Comparison of ENCODE assay signal across 18 cellular contexts in the genomic region with DNA sequence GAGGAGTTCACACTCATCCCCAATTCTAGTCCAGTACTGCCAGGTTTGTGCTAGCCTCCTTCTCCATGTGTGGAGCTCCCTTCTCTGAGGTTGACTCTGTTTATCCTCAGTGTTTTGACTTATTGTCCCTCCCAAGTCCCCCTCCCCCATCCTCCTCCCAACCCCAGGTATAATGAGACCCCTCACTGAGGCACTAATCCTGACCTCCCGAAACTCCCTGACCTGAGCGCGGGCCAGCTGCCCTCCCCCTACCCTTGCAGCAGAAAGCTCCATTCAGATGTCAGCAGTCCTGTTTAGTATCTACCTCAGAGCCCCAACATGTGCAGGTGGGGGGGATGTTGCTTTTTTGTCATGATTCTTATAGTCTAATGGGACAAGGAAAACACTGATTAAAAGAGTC.
DNase-seq lines count a peak whose midpoint lies in the region; ATAC-seq, FAIRE-seq and TF ChIP-seq lines count a peak whose summit lies in the region.
"Had no signal": no experiment of that assay in that cellular context is flagged by ENCODE, and none has a peak within 500 bp of the region (broad histone marks: within the 10 kb centered on the region; RNA-seq: fewer than 3 reads in every experiment).

No MANE protein-coding gene starts in this region.

- no peak overlapping the region for H3K18ac ChIP-seq in H1 (ENCODE audit: extremely low read depth, low read length)

- H3K9me3 ChIP-seq in liver (ENCODE audit: control insufficient read depth in 4 of 4, low read length in 3 of 4) (no peaks in the 10 kb centered on the region), HepG2 (ENCODE audit: low read length) (no peaks in the 10 kb centered on the region), H1 (ENCODE audit: insufficient read depth in 2 of 2, low read depth in 1 of 2, low read length in 1 of 2) (no peaks in the 10 kb centered on the region), right lobe of liver (no peaks in the 10 kb centered on the region)

- H3K4me3 ChIP-seq in liver (ENCODE audit: low read depth in 1 of 3, low read length in 3 of 3) (no peak overlapping the region), HepG2 (replicated peaks in 1 of 3; ENCODE audit: insufficient read depth in 1 of 3, low read depth in 2 of 3, low read length in 3 of 3) (no peak overlapping the region), H1 (ENCODE audit: extremely low read depth in 1 of 4, insufficient read depth in 2 of 4, low read depth in 3 of 4, low read length in 4 of 4) (peak overlapping the region in 1 of 4 experiments; percentile 12; a peak in 1 of 8 replicates), right lobe of liver (no peak overlapping the region)
- H3K4me3 ChIP-seq: GM12878 had no signal

- peak overlapping the region; percentile 35; the same call in 1 of the 2 replicates for H2BK5ac ChIP-seq in H1 (ENCODE audit: low read depth, low read length)

- H3K36me3 ChIP-seq in liver (ENCODE audit: control insufficient read depth in 4 of 4, insufficient read depth in 3 of 4, low read depth in 1 of 4, low read length in 3 of 4) (peaks cover 4 to 22% (median 13%) of the 10 kb centered on the region in 4 donors), HepG2 (replicated peaks in 1 of 2; ENCODE audit: control insufficient read depth in 1 of 2, insufficient read depth in 2 of 2, low read length in 2 of 2) (peaks cover 8 to 28% of the 10 kb centered on the region in 2 experiments), H1 (ENCODE audit: control insufficient read depth in 2 of 4, insufficient read depth in 4 of 4, low read length in 3 of 4) (peaks cover 0 to 19% (median 13%) of the 10 kb centered on the region in 4 experiments; a peak in 7 of 8 replicates), right lobe of liver (peaks cover 0 to 9% (median 4%) of the 10 kb centered on the region in 4 donors)

- H2BK20ac ChIP-seq in H1 (ENCODE audit: low read length) = no peak overlapping the region

- no peak overlapping the region for H3K4me2 ChIP-seq in HepG2 (ENCODE audit: low read depth, low read length)
- H3K4me2 ChIP-seq in H1 (ENCODE audit: insufficient read depth in 1 of 2, low read depth in 2 of 2, low read length in 2 of 2) = peak overlapping the region; percentile 35 to 54; a peak in 3 of 4 replicates

- POLR2A ChIA-PET in HepG2 (lab: Yijun Ruan, JAX) (no interaction called here), H1 (lab: Charles Lee; ENCODE audit: partially characterized antibody) (interaction anchor here (1.5 to 2.6 kb wide), 2 partner anchors 11 to 61 kb away, joined by 4 to 14 read pairs; a partner anchor contains a TSS)
- POLR2A ChIA-PET in activated CD8-positive, alpha-beta T cell treated with anti-CD3 and anti-CD28 coated beads for 36 hours (lab: Charles Lee) = no interaction called here

- no peak overlapping the region for H3K56ac ChIP-seq in H1 (replicated peaks; ENCODE audit: insufficient read length, low read depth, low read length)

- H3K27ac ChIP-seq in liver (ENCODE audit: low read depth in 1 of 2, low read length in 2 of 2) (peak overlapping the region; percentile 87 to 89), HepG2 (ENCODE audit: extremely low read length, insufficient read depth, low read length) (no peak overlapping the region), H1 (ENCODE audit: low read depth, low read length) (no peak overlapping the region), right lobe of liver (peak overlapping the region; percentile 20 to 65 (median 65))

- 55% methylated on average over 3 of the region's 3 CpGs for WGBS in liver
- WGBS in HepG2 (ENCODE audit: low lambda C conversion rate) = 78% methylated on average over 3 of the region's 3 CpGs
- WGBS in H1 (ENCODE audit: extremely low coverage in 1 of 2, insufficient coverage in 1 of 2, insufficient read length in 1 of 2, insufficient replicate concordance in 2 of 2, low coverage in 1 of 2, low lambda C conversion rate in 2 of 2, missing lambda C conversion rate in 1 of 2), 2 experiments = 24% methylated on average over 3 of the region's 3 CpGs; no CpG with 5 or more reads in 1 of the 2 experiments
- 43% methylated on average over 3 of the region's 3 CpGs for WGBS in right lobe of liver (ENCODE audit: insufficient coverage, low coverage, low lambda C conversion rate, missing lambda C conversion rate)

- no peak overlapping the region for H3K14ac ChIP-seq in H1 (ENCODE audit: insufficient read length)

- in situ Hi-C loops in HepG2 (cut with HindIII; ENCODE audit: extremely low pct_ligation_motif_present, low pct_unique_long_range_greater_than_20kb) = no loop called here

- H2BK120ac ChIP-seq in H1 (replicated peaks; ENCODE audit: low read depth, low read length) = no peak overlapping the region

- TF ChIP-seq EP300 in HepG2 (IDR thresholded peaks at IDR 0.05; ENCODE audit: low read depth in 2 of 2, low read length in 2 of 2) (no peak), HepG2 (CRISPR knock-in tag; IDR thresholded peaks at IDR 0.05; ENCODE audit: borderline replicate concordance) (no peak), H1 (IDR thresholded peaks at IDR 0.05; ENCODE audit: borderline replicate concordance in 1 of 2, low read depth in 2 of 2, low read length in 2 of 2) (no peak; a peak in 1 of 3 replicates)

- TF ChIP-seq CTCF in liver (IDR thresholded peaks at IDR 0.05; ENCODE audit: low read depth, low read length, missing input control) (no peak), HepG2 (CRISPR knock-in tag; IDR thresholded peaks at IDR 0.05) (no peak), H1 (IDR thresholded peaks at IDR 0.05; ENCODE audit: control extremely low read depth in 1 of 3, insufficient read depth in 1 of 3, low read depth in 1 of 3, low read length in 3 of 3) (no peak), right lobe of liver (IDR thresholded peaks at IDR 0.05) (no peak)
- no peak for TF ChIP-seq CTCF in activated CD8-positive, alpha-beta T cell treated with anti-CD3 and anti-CD28 coated beads for 36 hours (IDR thresholded peaks at IDR 0.05)

- H2BK15ac ChIP-seq in H1 (ENCODE audit: low read length) = no peak overlapping the region

- no peak overlapping the region for H3K23ac ChIP-seq in H1 (ENCODE audit: insufficient read length)

- no peak overlapping the region for H2AFZ ChIP-seq in HepG2 (ENCODE audit: low read length)
- no peak overlapping the region for H2AFZ ChIP-seq in H1 (ENCODE audit: low read length)

- CTCF ChIA-PET in HepG2 (lab: Yijun Ruan, JAX; ENCODE audit: low intra/inter-chr PET ratio, low total read pairs) (no interaction called here), H1 (lab: Charles Lee; ENCODE audit: partially characterized antibody) (interaction anchor here (0.8 to 1.2 kb wide), 3 partner anchors 36 to 122 kb away, joined by 3 to 4 read pairs (median 3); no protein-coding TSS in a partner anchor)
- CTCF ChIA-PET in activated CD8-positive, alpha-beta T cell treated with anti-CD3 and anti-CD28 coated beads for 36 hours (lab: Charles Lee) = interaction anchor here (0.8 kb wide), 1 partner anchor 11 kb away, joined by 3 read pairs; no protein-coding TSS in a partner anchor

- H3K27me3 ChIP-seq in liver (ENCODE audit: control insufficient read depth in 4 of 4, insufficient read depth in 4 of 4, low read length in 3 of 4) = no peaks in the 10 kb centered on the region
- H3K27me3 ChIP-seq in HepG2 (ENCODE audit: control insufficient read depth in 1 of 2, insufficient read depth in 2 of 2, low read length in 2 of 2) = no peaks in the 10 kb centered on the region
- no peaks in the 10 kb centered on the region for H3K27me3 ChIP-seq in H1 (replicated peaks in 1 of 4; ENCODE audit: control insufficient read depth in 3 of 4, extremely low read depth in 1 of 4, insufficient read depth in 3 of 4, low read length in 3 of 4)
- H3K27me3 ChIP-seq in right lobe of liver = no peaks in the 10 kb centered on the region

- H3K79me1 ChIP-seq in H1 (ENCODE audit: low read depth, low read length) = peaks cover 2% of the 10 kb centered on the region; the same call in 1 of the 2 replicates

- peaks cover 58% of the 10 kb centered on the region for H3K36me3 Mint-ChIP-seq in activated CD8-positive, alpha-beta T cell treated with anti-CD3 and anti-CD28 coated beads for 36 hours (ENCODE audit: low read depth)

- H3K23me2 ChIP-seq in H1 (ENCODE audit: low read depth, low read length) = no peaks in the 10 kb centered on the region

- H3K4me1 ChIP-seq in liver (ENCODE audit: control insufficient read depth in 4 of 4, insufficient read depth in 4 of 4, low read length in 3 of 4) (peaks cover 0 to 7% (median 0%) of the 10 kb centered on the region in 4 donors), HepG2 (ENCODE audit: insufficient read depth, low read length) (peaks cover 35% of the 10 kb centered on the region), H1 (replicated peaks in 1 of 4; ENCODE audit: control insufficient read depth in 3 of 4, insufficient read depth in 4 of 4, low read length in 3 of 4) (peaks cover 4 to 16% (median 10%) of the 10 kb centered on the region in 4 experiments), right lobe of liver (peaks cover 0 to 6% (median 0%) of the 10 kb centered on the region in 4 donors)

- no peak overlapping the region for H4K91ac ChIP-seq in H1 (replicated peaks; ENCODE audit: insufficient read length, low read length)

- no TSS peak for BruUV-seq in HepG2 (replicated peaks; lab: Mats Ljungman, UMichigan)

- no peak for DNase-seq in HepG2 (ENCODE audit: low spot score)
- no peak for DNase-seq in H1 (ENCODE audit: low read depth in 1 of 2, low spot score in 2 of 2)
- no peak for DNase-seq in right lobe of liver
- no peak for DNase-seq in NCI-H187 (lab: John Stamatoyannopoulos, UW)
- no peak for DNase-seq in frontal cortex (ENCODE audit: low spot score in 2 of 2)
- no peak for DNase-seq in SKM-1 treated with dmso at 0.1 percent for 144 hours (lab: John Stamatoyannopoulos, UW; ENCODE audit: unreplicated experiment)
- DNase-seq in activated CD8-positive, alpha-beta T cell treated with anti-CD3 and anti-CD28 coated beads for 36 hours = no peak
- DNase-seq: CD8-positive, alpha-beta T cell; DMS79 treated with DMSO at 0.1 percent for 48 hours; HCEC 1CT; NCI-H1930; NCI-H69; Right ventricle myocardium superior had no signal

- no peaks in the 10 kb centered on the region for H3K27me3 Mint-ChIP-seq in activated CD8-positive, alpha-beta T cell treated with anti-CD3 and anti-CD28 coated beads for 36 hours

- no peak overlapping the region for H4K8ac ChIP-seq in H1 (ENCODE audit: extremely low read depth, insufficient read depth, low read length)

- peak overlapping the region in 1 of 2 donors; percentile 32 for H3K9ac ChIP-seq in liver (ENCODE audit: low read depth in 1 of 2, low read length in 2 of 2)
- no peak overlapping the region for H3K9ac ChIP-seq in HepG2 (ENCODE audit: insufficient read depth, low read depth, low read length)
- H3K9ac ChIP-seq in H1 (replicated peaks in 1 of 4; ENCODE audit: extremely low read depth in 1 of 4, low read depth in 3 of 4, low read length in 3 of 4) = no peak overlapping the region

- H4K20me1 ChIP-seq in HepG2 (ENCODE audit: insufficient read depth, low read length) (no peaks in the 10 kb centered on the region), H1 (replicated peaks in 1 of 2; ENCODE audit: control insufficient read depth in 1 of 2, insufficient read depth in 2 of 2, low read length in 2 of 2) (peaks cover 6 to 7% of the 10 kb centered on the region in 2 experiments)

- ATAC-seq in HepG2 (no peak), right lobe of liver (peak in 2 of 4 donors; percentile 6 to 7)
- ATAC-seq in activated CD8-positive, alpha-beta T cell treated with anti-CD3 and anti-CD28 coated beads for 36 hours = no peak
- ATAC-seq: CD8-positive, alpha-beta T cell; GM12878 had no signal

- no peak overlapping the region for H3K4me3 Mint-ChIP-seq in activated CD8-positive, alpha-beta T cell treated with anti-CD3 and anti-CD28 coated beads for 36 hours
- H3K4me3 Mint-ChIP-seq: CD8-positive, alpha-beta T cell had no signal

- no peak for FAIRE-seq in HepG2 (lab: Jason Lieb, UNC)
- FAIRE-seq in H1 (lab: Jason Lieb, UNC) = peak; percentile 13
- no peak for FAIRE-seq in frontal cortex (lab: Jason Lieb, UNC)
- FAIRE-seq: D721Med, G401.6, GM12878, RCC 7860 had no signal

- peaks cover 14% of the 10 kb centered on the region for H3K4me1 Mint-ChIP-seq in activated CD8-positive, alpha-beta T cell treated with anti-CD3 and anti-CD28 coated beads for 36 hours (ENCODE audit: low read depth)

- H2AK5ac ChIP-seq in H1 (ENCODE audit: low read depth, low read length) = no peak overlapping the region

- intact Hi-C loops in HepG2 (cut with micrococcal nuclease; ENCODE audit: unreplicated experiment) = no loop called here
- intact Hi-C loops in right lobe of liver (cut with DNase I) = no loop called here
- intact Hi-C loops in activated CD8-positive, alpha-beta T cell treated with anti-CD3 and anti-CD28 coated beads for 36 hours (cut with micrococcal nuclease) = no loop called here

- no peak overlapping the region for H3K4ac ChIP-seq in H1 (replicated peaks; ENCODE audit: insufficient read length, low read depth, low read length)

- TF ChIP-seq RAD21 in liver (IDR thresholded peaks at IDR 0.05) (no peak), HepG2 (CRISPR knock-in tag; IDR thresholded peaks at IDR 0.05) (no peak), H1 (IDR thresholded peaks at IDR 0.05 in 1 of 2, conservative IDR thresholded peaks at IDR 0.05 in 1 of 2; ENCODE audit: low read depth in 2 of 2, low read length in 2 of 2) (no peak; a peak in 1 of 4 replicates)

- H3K79me2 ChIP-seq in HepG2 (ENCODE audit: insufficient read depth, low read length) = peaks cover 26% of the 10 kb centered on the region
- peaks cover 0 to 11% of the 10 kb centered on the region in 2 experiments; a peak in 3 of 4 replicates for H3K79me2 ChIP-seq in H1 (ENCODE audit: control insufficient read depth in 1 of 2, insufficient read depth in 2 of 2, low read length in 2 of 2)

- H3K27ac Mint-ChIP-seq in activated CD8-positive, alpha-beta T cell treated with anti-CD3 and anti-CD28 coated beads for 36 hours = no peak overlapping the region

- H3K9me3 Mint-ChIP-seq in activated CD8-positive, alpha-beta T cell treated with anti-CD3 and anti-CD28 coated beads for 36 hours = no peaks in the 10 kb centered on the region
- H3K9me3 Mint-ChIP-seq: CD8-positive, alpha-beta T cell had no signal

- no peak overlapping the region for H2BK12ac ChIP-seq in H1 (ENCODE audit: low read depth, low read length)

- H4K5ac ChIP-seq in H1 (ENCODE audit: insufficient read length, low read depth, low read length) = no peak overlapping the region

- no peak for TF ChIP-seq POLR2A in HepG2 (IDR thresholded peaks at IDR 0.05; ENCODE audit: insufficient read depth in 1 of 2, low read depth in 2 of 2, low read length in 2 of 2)
- TF ChIP-seq POLR2A in H1 (IDR thresholded peaks at IDR 0.05; ENCODE audit: control extremely low read depth in 1 of 2, low read depth in 2 of 2, low read length in 2 of 2) = no peak
- no peak for TF ChIP-seq POLR2A in right lobe of liver (IDR thresholded peaks at IDR 0.05)

Comparison
In these comparisons a context has a peak if more than half of its experiments do, and no peak if none do; other contexts are left out.
1. H3K27ac ChIP-seq: peak in liver (2 of 2) and right lobe of liver (3 of 3); none in HepG2 (single experiment) and H1 (single experiment).